Comparison of ENCODE assay signal across 9 cellular contexts in the genomic region with DNA sequence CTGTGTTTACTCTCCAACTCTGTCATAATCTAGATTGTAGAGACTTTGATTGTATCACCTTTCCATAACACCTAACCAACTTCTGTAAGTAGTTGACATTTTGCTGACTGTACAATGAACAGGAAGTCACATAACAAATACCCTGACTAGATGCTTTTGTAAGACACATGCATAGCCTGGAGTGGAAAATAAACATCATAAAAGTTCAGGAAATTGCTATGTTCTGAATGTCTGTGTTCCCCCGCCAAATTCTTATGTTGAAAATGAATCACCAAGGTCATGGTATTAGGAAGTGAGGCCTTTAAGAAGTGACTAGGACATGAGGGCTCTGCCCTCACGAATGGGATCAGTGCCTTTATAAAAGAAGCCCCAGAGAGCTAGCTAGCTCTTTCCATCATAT. TPM values are rescaled to one million over a fixed set of nuclear protein-coding genes. Genes with fewer than 3 reads are reported as not detected.
DNase-seq lines count a peak whose midpoint lies in the region; ATAC-seq, FAIRE-seq and TF ChIP-seq lines count a peak whose summit lies in the region.
"Had no signal": no experiment of that assay in that cellular context is flagged by ENCODE, and none has a peak within 500 bp of the region (broad histone marks: within the 10 kb centered on the region; RNA-seq: fewer than 3 reads in every experiment).

No MANE protein-coding gene starts in this region.

- FAIRE-seq in HepG2 (lab: Jason Lieb, UNC) = no peak

- peaks cover 13% of the 10 kb centered on the region for H3K9me3 ChIP-seq in HepG2 (ENCODE audit: low read length)

- H3K79me2 ChIP-seq in HepG2 (ENCODE audit: insufficient read depth, low read length) = no peaks in the 10 kb centered on the region

- ATAC-seq in HepG2 (no peak; the same call in 2 of the 3 replicates), HG02763 (IDR thresholded peaks at IDR 0.05; ENCODE audit: unreplicated experiment) (no peak), HG02870 (IDR thresholded peaks at IDR 0.05; ENCODE audit: unreplicated experiment) (no peak)

- no peak overlapping the region for H3K27ac ChIP-seq in HepG2 (ENCODE audit: extremely low read length, insufficient read depth, low read length)

- WGBS in HepG2 (ENCODE audit: low lambda C conversion rate) = 22% methylated on average over 2 of the region's 2 CpGs

- in situ Hi-C loops in HepG2 (cut with HindIII; ENCODE audit: extremely low pct_ligation_motif_present, low pct_unique_long_range_greater_than_20kb) = no loop called here

- no peak for TF ChIP-seq POLR2A in HepG2 (IDR thresholded peaks at IDR 0.05; ENCODE audit: insufficient read depth in 1 of 2, low read depth in 2 of 2, low read length in 2 of 2)

- H4K20me1 ChIP-seq in HepG2 (ENCODE audit: insufficient read depth, low read length) = no peaks in the 10 kb centered on the region

- peaks cover 15% of the 10 kb centered on the region for H3K4me1 ChIP-seq in HepG2 (ENCODE audit: insufficient read depth, low read length)

- no peak overlapping the region for H3K9ac ChIP-seq in HepG2 (ENCODE audit: insufficient read depth, low read depth, low read length)

- CTCF ChIA-PET in BJ (lab: Yijun Ruan, JAX) = interaction anchor here (0.6 kb wide), 1 partner anchor 25 kb away, joined by 4 read pairs; no protein-coding TSS in a partner anchor
- CTCF ChIA-PET in HepG2 (lab: Yijun Ruan, JAX; ENCODE audit: low intra/inter-chr PET ratio, low total read pairs) = no interaction called here

- intact Hi-C loops in HepG2 (cut with micrococcal nuclease; ENCODE audit: unreplicated experiment) = no loop called here

- H3K36me3 ChIP-seq in BJ (ENCODE audit: control insufficient read depth, insufficient read depth, low read length) = no peaks in the 10 kb centered on the region
- H3K36me3 ChIP-seq in HepG2 (replicated peaks in 1 of 2; ENCODE audit: control insufficient read depth in 1 of 2, insufficient read depth in 2 of 2, low read length in 2 of 2) = no peaks in the 10 kb centered on the region

- H3K27me3 ChIP-seq in BJ (ENCODE audit: control insufficient read depth, insufficient read depth, low read length) = no peaks in the 10 kb centered on the region
- H3K27me3 ChIP-seq in HepG2 (ENCODE audit: control insufficient read depth in 1 of 2, insufficient read depth in 2 of 2, low read length in 2 of 2) = no peaks in the 10 kb centered on the region

- BruUV-seq in HepG2 (replicated peaks; lab: Mats Ljungman, UMichigan) = no TSS peak

- H3K4me2 ChIP-seq in HepG2 (ENCODE audit: low read depth, low read length) = peak overlapping the region; percentile 27; the same call in 1 of the 2 replicates

- no peak overlapping the region for H2AFZ ChIP-seq in HepG2 (ENCODE audit: low read length)

- no peak for TF ChIP-seq CTCF in BJ (IDR thresholded peaks at IDR 0.05; ENCODE audit: insufficient read depth, low read depth, low read length)
- no peak for TF ChIP-seq CTCF in HepG2 (CRISPR knock-in tag; IDR thresholded peaks at IDR 0.05)

- POLR2A ChIA-PET in BJ (lab: Charles Lee) = no interaction called here
- POLR2A ChIA-PET in HepG2 (lab: Yijun Ruan, JAX) = no interaction called here

- H3K4me3 ChIP-seq in BJ (ENCODE audit: low read depth, low read length) (no peak overlapping the region), HepG2 (replicated peaks in 1 of 3; ENCODE audit: insufficient read depth in 1 of 3, low read depth in 2 of 3, low read length in 3 of 3) (no peak overlapping the region)

- TF ChIP-seq EP300 in HepG2 (IDR thresholded peaks at IDR 0.05; ENCODE audit: low read depth in 2 of 2, low read length in 2 of 2) (peak in 1 of 2 experiments; percentile 73; a peak in 1 of 4 replicates), HepG2 (CRISPR knock-in tag; IDR thresholded peaks at IDR 0.05; ENCODE audit: borderline replicate concordance) (no peak)

- TF ChIP-seq RAD21 in HepG2 (CRISPR knock-in tag; IDR thresholded peaks at IDR 0.05) = no peak

- DNase-seq in BJ (ENCODE audit: low read depth) = peak; percentile 90
- DNase-seq in HS-5 (ENCODE audit: low read depth) = peak; percentile 83
- DNase-seq in amniotic stem cell (lab: John Stamatoyannopoulos, UW) = peak; percentile 74
- peak; percentile 73 for DNase-seq in HepG2 (ENCODE audit: low spot score)
- no peak for DNase-seq in NCI-H526 treated with DMSO at 0.1 percent for 48 hours (lab: John Stamatoyannopoulos, UW)
- DNase-seq in nucleus accumbens (lab: John Stamatoyannopoulos, UW) = no peak
- DNase-seq: head of caudate nucleus had no signal

TF ChIP-seq in HepG2, 621 proteins besides CTCF, POLR2A, EP300 and RAD21 (continues in another document):
- TF ChIP-seq DNMT3B (CRISPR knock-in tag; conservative IDR thresholded peaks at IDR 0.05) = 0 out of 2 replicates have a peak, but pooled peaks have one; percentile 30
- TF ChIP-seq, protein P1, sequence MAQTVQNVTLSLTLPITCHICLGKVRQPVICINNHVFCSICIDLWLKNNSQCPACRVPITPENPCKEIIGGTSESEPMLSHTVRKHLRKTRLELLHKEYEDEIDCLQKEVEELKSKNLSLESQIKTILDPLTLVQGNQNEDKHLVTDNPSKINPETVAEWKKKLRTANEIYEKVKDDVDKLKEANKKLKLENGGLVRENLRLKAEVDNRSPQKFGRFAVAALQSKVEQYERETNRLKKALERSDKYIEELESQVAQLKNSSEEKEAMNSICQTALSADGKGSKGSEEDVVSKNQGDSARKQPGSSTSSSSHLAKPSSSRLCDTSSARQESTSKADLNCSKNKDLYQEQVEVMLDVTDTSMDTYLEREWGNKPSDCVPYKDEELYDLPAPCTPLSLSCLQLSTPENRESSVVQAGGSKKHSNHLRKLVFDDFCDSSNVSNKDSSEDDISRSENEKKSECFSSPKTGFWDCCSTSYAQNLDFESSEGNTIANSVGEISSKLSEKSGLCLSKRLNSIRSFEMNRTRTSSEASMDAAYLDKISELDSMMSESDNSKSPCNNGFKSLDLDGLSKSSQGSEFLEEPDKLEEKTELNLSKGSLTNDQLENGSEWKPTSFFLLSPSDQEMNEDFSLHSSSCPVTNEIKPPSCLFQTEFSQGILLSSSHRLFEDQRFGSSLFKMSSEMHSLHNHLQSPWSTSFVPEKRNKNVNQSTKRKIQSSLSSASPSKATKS (CRISPR knock-in tag; IDR thresholded peaks at IDR 0.05) = no peak
- TF ChIP-seq, protein P2, sequence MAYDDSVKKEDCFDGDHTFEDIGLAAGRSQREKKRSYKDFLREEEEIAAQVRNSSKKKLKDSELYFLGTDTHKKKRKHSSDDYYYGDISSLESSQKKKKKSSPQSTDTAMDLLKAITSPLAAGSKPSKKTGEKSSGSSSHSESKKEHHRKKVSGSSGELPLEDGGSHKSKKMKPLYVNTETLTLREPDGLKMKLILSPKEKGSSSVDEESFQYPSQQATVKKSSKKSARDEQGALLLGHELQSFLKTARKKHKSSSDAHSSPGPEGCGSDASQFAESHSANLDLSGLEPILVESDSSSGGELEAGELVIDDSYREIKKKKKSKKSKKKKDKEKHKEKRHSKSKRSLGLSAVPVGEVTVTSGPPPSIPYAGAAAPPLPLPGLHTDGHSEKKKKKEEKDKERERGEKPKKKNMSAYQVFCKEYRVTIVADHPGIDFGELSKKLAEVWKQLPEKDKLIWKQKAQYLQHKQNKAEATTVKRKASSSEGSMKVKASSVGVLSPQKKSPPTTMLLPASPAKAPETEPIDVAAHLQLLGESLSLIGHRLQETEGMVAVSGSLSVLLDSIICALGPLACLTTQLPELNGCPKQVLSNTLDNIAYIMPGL (CRISPR knock-in tag; IDR thresholded peaks at IDR 0.05; ENCODE audit: borderline replicate concordance in 1 of 2, low read depth in 1 of 2) = no peak
- peak; percentile 60; the same call in 1 of the 2 replicates for TF ChIP-seq ZNF878 (CRISPR knock-in tag; IDR thresholded peaks at IDR 0.05)
- no peak for TF ChIP-seq EZH2 (conservative IDR thresholded peaks at IDR 0.05; ENCODE audit: low read depth, low read length)
- TF ChIP-seq FOXA1 (IDR thresholded peaks at IDR 0.05) = no peak
- no peak for TF ChIP-seq FOXA1 (CRISPR knock-in tag; IDR thresholded peaks at IDR 0.05)
- TF ChIP-seq FOXA3 (CRISPR knock-in tag; IDR thresholded peaks at IDR 0.05) = peak; percentile 50
- peak; percentile 54 for TF ChIP-seq TCF7 (IDR thresholded peaks at IDR 0.05; ENCODE audit: low read depth)
- TF ChIP-seq CENPX (CRISPR knock-in tag; IDR thresholded peaks at IDR 0.05) = no peak

RNA-seq across cellular contexts. Expression of gene ZSWIM5, which starts 40.4 kb away (rescaled TPM):
- polyA plus RNA-seq in BJ (2011; rRNA removed) (0.07 and 0.15 TPM in 2 replicates), HepG2 (2011; rRNA removed) (20.6 and 22.0 TPM in 2 replicates)
- polyA minus RNA-seq in BJ (2011; rRNA and poly(A)+ RNA removed) = 0.15 and 0.24 TPM in 2 replicates
- 11.0 and 13.5 TPM in 2 replicates for total RNA-seq in HepG2 (2016; rRNA removed; fragmentation: Illumina TruSeq; extraction: Trizol)
- total RNA-seq in HepG2 (2016; cell fraction: cytosol; rRNA removed; fragmentation: Illumina TruSeq; extraction: Trizol; ENCODE audit: low read depth) = 3.1 and 3.4 TPM in 2 replicates
- total RNA-seq in HepG2 (2016; cell fraction: insoluble cytoplasmic fraction; rRNA removed; fragmentation: Illumina TruSeq; extraction: Trizol) = 11.1 and 12.4 TPM in 2 replicates
- 4.6 and 5.3 TPM in 2 replicates for total RNA-seq in HepG2 (2016; cell fraction: membrane; rRNA removed; fragmentation: Illumina TruSeq; extraction: Trizol)
- total RNA-seq in HepG2 (2016; cell fraction: nucleus; rRNA removed; fragmentation: Illumina TruSeq; extraction: Trizol) = 11.7 and 12.3 TPM in 2 replicates
- 12.4 and 16.3 TPM in 2 replicates for polyA plus RNA-seq in HepG2 (2011; cell fraction: cytosol; rRNA removed)
- polyA plus RNA-seq in HepG2 (2011; cell fraction: nucleus; rRNA removed) = 36.8 and 39.3 TPM in 2 replicates
- polyA plus RNA-seq in HepG2 (2012) = 14.2 and 16.1 TPM in 2 replicates
- 0.44 and 0.45 TPM in 2 replicates for polyA plus RNA-seq in HepG2 (2016; cell fraction: cytosol; fragmentation: Illumina TruSeq; extraction: Trizol; ENCODE audit: low read depth)
- 10.3 and 10.4 TPM in 2 replicates for polyA plus RNA-seq in HepG2 (2016; cell fraction: insoluble cytoplasmic fraction; fragmentation: Illumina TruSeq; extraction: Trizol; ENCODE audit: low read depth)
- polyA plus RNA-seq in HepG2 (2016; cell fraction: membrane; fragmentation: Illumina TruSeq; extraction: Trizol; ENCODE audit: low read depth) = 1.5 and 1.9 TPM in 2 replicates
- 15.8 and 16.6 TPM in 2 replicates for polyA plus RNA-seq in HepG2 (2016; cell fraction: nucleus; fragmentation: Illumina TruSeq; extraction: Trizol; ENCODE audit: insufficient read depth, low read depth)
- 10.3 and 47.4 TPM in 2 replicates for polyA minus RNA-seq in HepG2 (2011; rRNA and poly(A)+ RNA removed; ENCODE audit: low replicate concordance)
- 10.9 and 13.2 TPM in 2 replicates for polyA minus RNA-seq in HepG2 (2011; cell fraction: cytosol; rRNA and poly(A)+ RNA removed)
- polyA minus RNA-seq in HepG2 (2011; cell fraction: nucleus; rRNA and poly(A)+ RNA removed) = 23.5 and 24.5 TPM in 2 replicates

Comparison
In these comparisons a context has a peak if more than half of its experiments do, and no peak if none do; other contexts are left out.
1. DNase-seq: peak in BJ (single experiment), HS-5 (single experiment), amniotic stem cell (single experiment) and HepG2 (single experiment); none in NCI-H526 treated with DMSO at 0.1 percent for 48 hours (single experiment) and nucleus accumbens (0 of 56).